16 cellular contexts compared by ENCODE assay signal in genomic region chr3:148062590-148062989, GRCh38.
"Had no signal": no experiment of that assay in that cellular context is flagged by ENCODE, and none has a peak within 500 bp of the region (broad histone marks: within the 10 kb centered on the region; RNA-seq: fewer than 3 reads in every experiment).

No MANE protein-coding gene starts in this region.

- H3K9me3 ChIP-seq: spleen, thoracic aorta had no signal

- FAIRE-seq: keratinocyte had no signal

- H3K4me3 ChIP-seq: coronary artery, spleen, thoracic aorta had no signal

- H3K36me3 ChIP-seq: spleen, thoracic aorta had no signal

- DNase-seq: activated CD4-positive, alpha-beta T cell treated with anti-CD3 and anti-CD28 coated beads, Interleukin-2, amount 10 ng/mL, durations not matched to agents 24 days and 14 days; activated CD8-positive, alpha-beta T cell treated with anti-CD3 and anti-CD28 coated beads, Interleukin-2, amount 10 ng/mL, durations not matched to agents 7 days and 5 days; activated naive CD4-positive, alpha-beta T cell treated with anti-CD3 and anti-CD28 coated beads for 36 hours; activated T-cell treated with anti-CD3 and anti-CD28 coated beads, Interleukin-2, amount 50 U/mL, for 4 hours; erythroblast; head of caudate nucleus; mammary epithelial cell; midbrain; nephron progenitor cell; nucleus accumbens; retina; spleen; stimulated activated naive B cell treated with anti-CD40 and anti-IgM and Interleukin-4, amounts not matched to agents 10 μg/mL and 1 μg/mL and 100 μg/mL, for 72 hours had no signal

- H3K27ac ChIP-seq: coronary artery, spleen, thoracic aorta had no signal

- H3K4me1 ChIP-seq: spleen had no signal

- H3K27me3 ChIP-seq: spleen had no signal
